Comparison of ENCODE assay signal across 1 cellular context in the genomic region with DNA sequence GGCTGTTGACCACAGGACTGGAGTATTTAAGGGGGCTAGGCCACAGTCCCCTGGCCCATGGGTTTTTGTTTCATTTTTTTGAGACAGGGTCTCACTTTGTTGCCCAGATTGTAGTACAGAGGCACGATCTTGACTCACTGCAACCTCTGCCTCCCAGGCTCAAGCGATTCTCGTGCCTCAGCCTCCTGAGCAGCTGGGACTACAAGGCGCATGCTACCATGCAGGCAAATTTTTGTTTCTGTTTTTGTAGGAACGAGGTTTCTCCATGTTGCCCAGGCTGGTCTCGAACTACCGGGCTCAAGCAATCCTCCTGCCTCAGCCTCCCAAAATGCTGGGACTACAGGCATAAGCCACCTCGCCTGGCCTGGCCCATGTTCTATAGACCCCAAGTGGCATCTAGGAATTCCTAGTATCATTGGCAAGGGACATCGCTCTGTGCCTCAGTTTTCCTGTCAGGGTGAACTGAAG.
TF ChIP-seq lines count a peak whose summit lies in the region.

No MANE protein-coding gene starts in this region.

TF ChIP-seq in HepG2, 621 proteins besides CTCF, POLR2A, EP300 and RAD21:
- 0 out of 2 replicates have a peak, but pooled peaks have one; percentile 5 for TF ChIP-seq ZNF317 (CRISPR knock-in tag; IDR thresholded peaks at IDR 0.05)
- TF ChIP-seq, protein P1, sequence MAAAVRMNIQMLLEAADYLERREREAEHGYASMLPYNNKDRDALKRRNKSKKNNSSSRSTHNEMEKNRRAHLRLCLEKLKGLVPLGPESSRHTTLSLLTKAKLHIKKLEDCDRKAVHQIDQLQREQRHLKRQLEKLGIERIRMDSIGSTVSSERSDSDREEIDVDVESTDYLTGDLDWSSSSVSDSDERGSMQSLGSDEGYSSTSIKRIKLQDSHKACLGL (CRISPR knock-in tag; IDR thresholded peaks at IDR 0.05), result no peak
TF ChIP-seq in HepG2: peak in this region for 1.
